Comparison of ENCODE assay signal across 1 cellular context in the genomic region with DNA sequence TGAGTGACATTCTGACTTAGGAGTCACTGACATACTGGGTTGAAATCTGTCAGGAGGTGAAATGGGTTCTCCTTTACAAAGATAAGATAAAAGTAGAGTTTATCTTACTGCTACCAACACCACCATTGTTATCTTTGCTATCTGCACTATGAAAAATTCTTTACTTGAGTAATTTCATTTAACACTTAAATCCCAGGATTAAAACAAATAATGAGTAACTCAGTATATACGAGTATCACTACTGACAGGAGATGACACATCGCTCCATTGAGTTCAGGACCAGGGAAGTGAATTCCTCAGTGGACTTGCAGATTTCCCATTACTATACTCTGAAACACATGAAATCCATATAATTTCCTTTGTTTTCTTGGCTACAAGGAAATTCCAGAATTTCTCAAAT.
TF ChIP-seq lines count a peak whose summit lies in the region.

No MANE protein-coding gene starts in this region.

TF ChIP-seq in endothelial cell of umbilical vein, 7 proteins besides CTCF, POLR2A, EP300 and RAD21 (continued from another document):
- TF ChIP-seq POLR2AphosphoS5 (IDR thresholded peaks at IDR 0.05; ENCODE audit: insufficient read depth, low read depth, low read length) (peak; percentile 43), GATA2 (IDR thresholded peaks at IDR 0.05; ENCODE audit: insufficient read depth, insufficient read length, low read depth, low read length) (peak; percentile 98), EZH2 (IDR thresholded peaks at IDR 0.05; ENCODE audit: borderline replicate concordance, low read depth, low read length, severe bottlenecking) (no peak), FOS (IDR thresholded peaks at IDR 0.05; ENCODE audit: borderline replicate concordance, insufficient read depth, low read length) (peak; percentile 81)
- TF ChIP-seq, protein P1, sequence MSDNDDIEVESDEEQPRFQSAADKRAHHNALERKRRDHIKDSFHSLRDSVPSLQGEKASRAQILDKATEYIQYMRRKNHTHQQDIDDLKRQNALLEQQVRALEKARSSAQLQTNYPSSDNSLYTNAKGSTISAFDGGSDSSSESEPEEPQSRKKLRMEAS (IDR thresholded peaks at IDR 0.05; ENCODE audit: insufficient read depth, insufficient read length), result no peak
